9 cellular contexts compared by ENCODE assay signal in the genomic region with DNA sequence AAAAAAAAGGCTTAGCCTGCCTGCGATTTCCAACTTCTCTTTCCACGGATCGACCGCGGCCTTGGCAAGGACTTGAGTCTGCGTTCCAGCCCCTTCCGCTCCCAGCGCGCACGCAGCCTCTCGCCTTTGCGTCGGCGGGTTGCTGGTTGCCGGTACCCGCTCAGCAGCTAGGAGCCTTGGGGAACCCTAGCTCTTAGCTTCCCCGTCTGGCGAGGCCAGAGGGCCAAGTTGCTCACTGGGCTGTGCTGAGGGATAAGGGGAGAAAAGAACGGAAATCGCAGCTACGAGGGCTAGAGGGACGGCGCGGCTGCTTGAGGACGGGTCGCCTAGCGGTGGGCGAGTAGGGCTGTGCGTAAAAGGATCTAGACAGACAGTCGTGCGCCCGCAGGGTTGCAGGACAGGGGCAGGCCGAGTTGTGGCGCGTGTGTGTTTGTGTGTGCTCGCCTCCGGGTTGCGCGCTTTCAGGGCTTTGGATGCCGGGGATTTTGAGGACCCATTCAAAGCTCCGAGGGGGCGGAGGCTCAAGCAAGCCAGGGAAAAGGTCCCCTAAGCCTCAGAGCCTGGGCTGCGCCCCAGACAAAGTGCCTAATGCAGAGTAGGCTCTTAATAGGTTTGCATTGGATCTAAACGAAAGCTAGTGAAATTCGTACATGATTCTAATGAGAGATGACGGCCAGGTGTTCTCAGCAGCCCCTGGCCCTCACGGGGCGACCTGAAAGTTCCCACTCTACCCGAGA. TPM values are rescaled to one million over a fixed set of nuclear protein-coding genes. Genes with fewer than 3 reads are reported as not detected.
DNase-seq lines count a peak whose midpoint lies in the region; ATAC-seq and TF ChIP-seq lines count a peak whose summit lies in the region.
"Had no signal": no experiment of that assay in that cellular context is flagged by ENCODE, and none has a peak within 500 bp of the region (broad histone marks: within the 10 kb centered on the region; RNA-seq: fewer than 3 reads in every experiment).

No MANE protein-coding gene starts in this region.

- peaks cover 93% of the 10 kb centered on the region for H3K27me3 ChIP-seq in CD4-positive, alpha-beta T cell (ENCODE audit: control insufficient read depth, insufficient read depth, low read length)
- peaks cover 10% of the 10 kb centered on the region; the same call in 1 of the 2 replicates for H3K27me3 ChIP-seq in MM.1S (replicated peaks; ENCODE audit: insufficient read depth, low read length)

- peak overlapping the region; percentile 63 for H3K4me3 Mint-ChIP-seq in CD4-positive, alpha-beta T cell
- peak overlapping the region; percentile 74 for H3K4me3 Mint-ChIP-seq in activated T-cell treated with anti-CD3 and anti-CD28 coated beads, Interleukin-2, amount 50 U/mL, for 24 hours

- peaks cover 88% of the 10 kb centered on the region for H3K27me3 Mint-ChIP-seq in CD4-positive, alpha-beta T cell
- H3K27me3 Mint-ChIP-seq in activated T-cell treated with anti-CD3 and anti-CD28 coated beads, Interleukin-2, amount 50 U/mL, for 24 hours: peaks cover 90% of the 10 kb centered on the region

- TF ChIP-seq CTCF in CD4-positive, alpha-beta T cell (IDR thresholded peaks at IDR 0.05): no peak
- TF ChIP-seq CTCF in MM.1S (IDR thresholded peaks at IDR 0.05; ENCODE audit: low read length): no peak

- intact Hi-C loops in CD4-positive, alpha-beta T cell (cut with DNase I, micrococcal nuclease): no loop called here

- POLR2A ChIA-PET in CD4-positive, alpha-beta T cell (lab: Charles Lee): no interaction called here

- H3K9me3 ChIP-seq in CD4-positive, alpha-beta T cell (ENCODE audit: control insufficient read depth, low read length): no peaks in the 10 kb centered on the region
- no peaks in the 10 kb centered on the region for H3K9me3 ChIP-seq in MM.1S (replicated peaks; ENCODE audit: insufficient read depth, low read length)

- no peaks in the 10 kb centered on the region for H3K36me3 ChIP-seq in MM.1S (replicated peaks; ENCODE audit: insufficient read depth, low read length)

- CTCF ChIA-PET in CD4-positive, alpha-beta T cell (lab: Charles Lee): interaction anchor here (0.7 to 0.8 kb wide), 2 partner anchors 230 to 377 kb away, joined by 3 to 4 read pairs; no protein-coding TSS in a partner anchor

- no peaks in the 10 kb centered on the region for H3K9me3 Mint-ChIP-seq in CD4-positive, alpha-beta T cell
- H3K9me3 Mint-ChIP-seq in activated T-cell treated with anti-CD3 and anti-CD28 coated beads, Interleukin-2, amount 50 U/mL, for 24 hours: no peaks in the 10 kb centered on the region

- H3K27ac ChIP-seq in CD4-positive, alpha-beta T cell (ENCODE audit: low read depth, low read length): no peak overlapping the region
- H3K27ac ChIP-seq in MM.1S (ENCODE audit: low read length): no peak overlapping the region

- H4K20me1 ChIP-seq in MM.1S (ENCODE audit: insufficient read depth, low read length): no peaks in the 10 kb centered on the region

- no peak for DNase-seq in CD4-positive, alpha-beta T cell
- no peak for DNase-seq in MM.1S
- DNase-seq in activated T-cell treated with anti-CD3 and anti-CD28 coated beads, Interleukin-2, amount 50 U/mL, for 24 hours: peak; percentile 62
- DNase-seq in germinal center (ENCODE audit: low spot score): peak; percentile 20
- peak; percentile 45 for DNase-seq in non-pigmented ciliary epithelial cell (ENCODE audit: low read depth)

- peak overlapping the region; percentile 10; the same call in 1 of the 2 replicates for H3K4me2 ChIP-seq in MM.1S (ENCODE audit: low read depth, low read length)

- no peaks in the 10 kb centered on the region for H3K9me2 ChIP-seq in MM.1S (replicated peaks; ENCODE audit: insufficient read depth, low read length)

- peaks cover 46% of the 10 kb centered on the region for H3K4me1 Mint-ChIP-seq in CD4-positive, alpha-beta T cell (ENCODE audit: low read depth)
- H3K4me1 Mint-ChIP-seq in activated T-cell treated with anti-CD3 and anti-CD28 coated beads, Interleukin-2, amount 50 U/mL, for 24 hours (ENCODE audit: low read depth): peaks cover 51% of the 10 kb centered on the region

- H3K9ac ChIP-seq in MM.1S (ENCODE audit: low read length): no peak overlapping the region

- H3K4me1 ChIP-seq in MM.1S (ENCODE audit: low read length): no peaks in the 10 kb centered on the region

- H2AFZ ChIP-seq in MM.1S (ENCODE audit: low read length): no peak overlapping the region

- H3F3A ChIP-seq in MM.1S (ENCODE audit: insufficient read depth, low read length): 0 out of 2 replicates have a peak, but pooled peaks cover 3% of the 10 kb centered on the region

- no peak for ATAC-seq in CD4-positive, alpha-beta T cell (ENCODE audit: poor library complexity)
- ATAC-seq in HG03175 (IDR thresholded peaks at IDR 0.05; ENCODE audit: unreplicated experiment) (no peak), GM18519 (IDR thresholded peaks at IDR 0.05; ENCODE audit: low FRiP score, unreplicated experiment) (no peak), GM18498 (IDR thresholded peaks at IDR 0.05; ENCODE audit: unreplicated experiment) (no peak)

- no peaks in the 10 kb centered on the region for H3K36me3 Mint-ChIP-seq in CD4-positive, alpha-beta T cell (ENCODE audit: low read depth)
- H3K36me3 Mint-ChIP-seq in activated T-cell treated with anti-CD3 and anti-CD28 coated beads, Interleukin-2, amount 50 U/mL, for 24 hours (ENCODE audit: low read depth): no peaks in the 10 kb centered on the region

- no peaks in the 10 kb centered on the region for H3K79me2 ChIP-seq in MM.1S (ENCODE audit: low read length)

- no peak overlapping the region for H3K27ac Mint-ChIP-seq in CD4-positive, alpha-beta T cell
- no peak overlapping the region for H3K27ac Mint-ChIP-seq in activated T-cell treated with anti-CD3 and anti-CD28 coated beads, Interleukin-2, amount 50 U/mL, for 24 hours

- no peak overlapping the region for H3K4me3 ChIP-seq in MM.1S (ENCODE audit: low read length)

RNA-seq across cellular contexts. Expression of a gene that starts 40.5 kb away (rescaled TPM):
- total RNA-seq in CD4-positive, alpha-beta T cell: 10 to 100 TPM; 16.3 to 20.9 TPM

RNA-seq across cellular contexts. Expression of a gene that starts 50.8 kb away (rescaled TPM):
- not detected for total RNA-seq in CD4-positive, alpha-beta T cell
- total RNA-seq: glomerular endothelial cell had no signal

Comparison
In these comparisons a context has a peak if more than half of its experiments do, and no peak if none do; other contexts are left out.
1. DNase-seq: peak in activated T-cell treated with anti-CD3 and anti-CD28 coated beads, Interleukin-2, amount 50 U/mL, for 24 hours (single experiment), germinal center (single experiment) and non-pigmented ciliary epithelial cell (single experiment); none in CD4-positive, alpha-beta T cell (0 of 10) and MM.1S (single experiment).